In genomic region chr2:96832751-96833507, GRCh38 we compare ENCODE assay signal across 8 cellular contexts. TPM values are rescaled to one million over a fixed set of nuclear protein-coding genes. Genes with fewer than 3 reads are reported as not detected.
DNase-seq lines count a peak whose midpoint lies in the region; ATAC-seq and TF ChIP-seq lines count a peak whose summit lies in the region.

No MANE protein-coding gene starts in this region.

- peak overlapping the region; percentile 37 for H3K27ac Mint-ChIP-seq in activated T-helper 17 cell treated with anti-CD3 and anti-CD28 coated beads, Interleukin-2, amount 50 U/mL, for 72 hours
- H3K27ac Mint-ChIP-seq in activated naive CD8-positive, alpha-beta T cell treated with anti-CD3 and anti-CD28 coated beads for 36 hours, result no peak overlapping the region

- H3K4me3 Mint-ChIP-seq in activated T-helper 17 cell treated with anti-CD3 and anti-CD28 coated beads, Interleukin-2, amount 50 U/mL, for 72 hours, result no peak overlapping the region
- no peak overlapping the region for H3K4me3 Mint-ChIP-seq in activated naive CD8-positive, alpha-beta T cell treated with anti-CD3 and anti-CD28 coated beads for 36 hours

- no peaks in the 10 kb centered on the region for H3K9me3 Mint-ChIP-seq in activated T-helper 17 cell treated with anti-CD3 and anti-CD28 coated beads, Interleukin-2, amount 50 U/mL, for 72 hours
- H3K9me3 Mint-ChIP-seq in activated naive CD8-positive, alpha-beta T cell treated with anti-CD3 and anti-CD28 coated beads for 36 hours, result no peaks in the 10 kb centered on the region

- no peaks in the 10 kb centered on the region for H3K9me3 ChIP-seq in iPS-20b (ENCODE audit: insufficient read depth, low read depth, low read length)
- H3K9me3 ChIP-seq in suprapubic skin, result no peaks in the 10 kb centered on the region

- H3K27ac ChIP-seq in iPS-20b (ENCODE audit: low read length) (peak overlapping the region; percentile 3), suprapubic skin (peak overlapping the region; percentile 13)

- H3K27me3 ChIP-seq in iPS-20b (ENCODE audit: insufficient read depth, low read length) (no peaks in the 10 kb centered on the region), suprapubic skin (no peaks in the 10 kb centered on the region)

- H3K36me3 Mint-ChIP-seq in activated T-helper 17 cell treated with anti-CD3 and anti-CD28 coated beads, Interleukin-2, amount 50 U/mL, for 72 hours (ENCODE audit: low read depth), result peaks cover 86% of the 10 kb centered on the region
- H3K36me3 Mint-ChIP-seq in activated naive CD8-positive, alpha-beta T cell treated with anti-CD3 and anti-CD28 coated beads for 36 hours, result peaks cover 9% of the 10 kb centered on the region

- H3K9ac ChIP-seq in iPS-20b (ENCODE audit: low read depth, low read length), result peak overlapping the region; percentile 3; the same call in 1 of the 2 replicates

- H3K4me1 ChIP-seq in iPS-20b (ENCODE audit: insufficient read depth, low read length), result peaks cover 13% of the 10 kb centered on the region; the same call in 1 of the 2 replicates
- H3K4me1 ChIP-seq in suprapubic skin, result peaks cover 5% of the 10 kb centered on the region

- no peaks in the 10 kb centered on the region for H3K27me3 Mint-ChIP-seq in activated T-helper 17 cell treated with anti-CD3 and anti-CD28 coated beads, Interleukin-2, amount 50 U/mL, for 72 hours
- H3K27me3 Mint-ChIP-seq in activated naive CD8-positive, alpha-beta T cell treated with anti-CD3 and anti-CD28 coated beads for 36 hours, result no peaks in the 10 kb centered on the region

- no peak for TF ChIP-seq POLR2A in suprapubic skin (IDR thresholded peaks at IDR 0.05)

- WGBS in suprapubic skin, result 53% methylated on average over 18 of the region's 18 CpGs

- H3K4me1 Mint-ChIP-seq in activated T-helper 17 cell treated with anti-CD3 and anti-CD28 coated beads, Interleukin-2, amount 50 U/mL, for 72 hours, result no peaks in the 10 kb centered on the region
- H3K4me1 Mint-ChIP-seq in activated naive CD8-positive, alpha-beta T cell treated with anti-CD3 and anti-CD28 coated beads for 36 hours, result no peaks in the 10 kb centered on the region

- no peak for ATAC-seq in activated T-helper 17 cell treated with anti-CD3 and anti-CD28 coated beads, Interleukin-2, amount 50 U/mL, for 72 hours (replicated peaks)

- H3K4me3 ChIP-seq in iPS-20b (ENCODE audit: low read length) (peak overlapping the region; percentile 56), suprapubic skin (no peak overlapping the region)

- peaks cover 66% of the 10 kb centered on the region for H3K36me3 ChIP-seq in iPS-20b (ENCODE audit: insufficient read depth, low read depth, low read length)
- H3K36me3 ChIP-seq in suprapubic skin, result peaks cover 79% of the 10 kb centered on the region

- no peak for TF ChIP-seq EP300 in suprapubic skin (IDR thresholded peaks at IDR 0.05)

- DNase-seq in LoVo (ENCODE audit: low spot score) (peak; percentile 84), suprapubic skin (ENCODE audit: low spot score in 2 of 2) (no peak), T1000 (lab: John Stamatoyannopoulos, UW) (no peak), KG1 (lab: John Stamatoyannopoulos, UW) (no peak)
- no peak for DNase-seq in activated CD4-positive, CD25-positive, alpha-beta regulatory T cell (lab: John Stamatoyannopoulos, UW)
- no peak for DNase-seq in activated naive CD8-positive, alpha-beta T cell treated with anti-CD3 and anti-CD28 coated beads for 36 hours

- no peak for TF ChIP-seq CTCF in suprapubic skin (IDR thresholded peaks at IDR 0.05)

RNA-seq across cellular contexts. Expression of gene ANKRD23, which starts 10.9 kb away (rescaled TPM):
- 10 to 100 TPM in 1 of 2 donors, 1 to 10 TPM in 1; 6.8 to 11.7 TPM for total RNA-seq in activated T-helper 17 cell treated with anti-CD3 and anti-CD28 coated beads, Interleukin-2, amount 50 U/mL, for 72 hours
- 10 to 100 TPM in 1 of 4 donors, 1 to 10 TPM in 3; 6.1 to 22.3 (median 7.2) TPM for total RNA-seq in suprapubic skin
- 1 to 10 TPM; 2.7 to 3.2 TPM for total RNA-seq in activated naive CD8-positive, alpha-beta T cell treated with anti-CD3 and anti-CD28 coated beads for 36 hours

RNA-seq across cellular contexts. Expression of gene CNNM3, which starts 16.9 kb away (rescaled TPM):
- total RNA-seq in activated T-helper 17 cell treated with anti-CD3 and anti-CD28 coated beads, Interleukin-2, amount 50 U/mL, for 72 hours, result 10 to 100 TPM; 17.9 to 22.0 TPM
- 10 to 100 TPM; 12.6 to 28.3 (median 16.5) TPM for total RNA-seq in suprapubic skin
- 10 to 100 TPM; 15.5 to 17.2 TPM for total RNA-seq in activated naive CD8-positive, alpha-beta T cell treated with anti-CD3 and anti-CD28 coated beads for 36 hours

RNA-seq across cellular contexts. Expression of gene ANKRD39, which starts 24.9 kb away (rescaled TPM):
- 10 to 100 TPM; 25.2 to 52.3 TPM for total RNA-seq in activated T-helper 17 cell treated with anti-CD3 and anti-CD28 coated beads, Interleukin-2, amount 50 U/mL, for 72 hours
- 10 to 100 TPM; 16.1 to 22.1 (median 20.6) TPM for total RNA-seq in suprapubic skin
- 10 to 100 TPM; 22.7 to 25.2 TPM for total RNA-seq in activated naive CD8-positive, alpha-beta T cell treated with anti-CD3 and anti-CD28 coated beads for 36 hours

RNA-seq across cellular contexts. Expression of gene SEMA4C, which starts 37.0 kb away (rescaled TPM):
- 1 to 10 TPM; 8.3 to 9.6 TPM for total RNA-seq in activated T-helper 17 cell treated with anti-CD3 and anti-CD28 coated beads, Interleukin-2, amount 50 U/mL, for 72 hours
- total RNA-seq in suprapubic skin, result 10 to 100 TPM; 15.7 to 28.2 (median 23.5) TPM
- 1 to 10 TPM; 5.9 to 8.3 TPM for total RNA-seq in activated naive CD8-positive, alpha-beta T cell treated with anti-CD3 and anti-CD28 coated beads for 36 hours
